In the genomic region with DNA sequence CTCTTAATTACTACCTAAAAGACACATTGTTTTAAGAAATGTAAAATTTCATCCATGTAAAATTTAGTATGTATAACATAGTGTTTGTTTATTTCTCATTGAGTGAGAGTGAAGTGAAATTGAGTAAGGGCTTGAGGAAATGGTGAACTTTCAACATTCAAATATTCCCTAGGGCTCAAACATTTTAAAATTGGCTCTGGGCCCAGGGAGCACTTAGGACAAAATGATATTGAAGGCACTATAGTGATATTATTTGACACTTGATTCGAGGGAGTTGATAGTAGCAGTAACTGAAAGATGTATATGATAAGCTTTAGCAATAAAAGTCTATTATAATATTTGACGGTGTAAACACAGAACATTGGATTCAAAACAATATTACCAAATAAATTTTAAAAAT, we compare ENCODE assay signal across 15 cellular contexts.
DNase-seq lines count a peak whose midpoint lies in the region; ATAC-seq and TF ChIP-seq lines count a peak whose summit lies in the region.
"Had no signal": no experiment of that assay in that cellular context is flagged by ENCODE, and none has a peak within 500 bp of the region (broad histone marks: within the 10 kb centered on the region; RNA-seq: fewer than 3 reads in every experiment).

No MANE protein-coding gene starts in this region.

- no peaks in the 10 kb centered on the region for H3K79me2 ChIP-seq in SK-N-SH (ENCODE audit: insufficient read depth)

- H3K27ac Mint-ChIP-seq in MCF 10A (ENCODE audit: low read depth, unreplicated experiment), result no peak overlapping the region
- no peak overlapping the region for H3K27ac Mint-ChIP-seq in natural killer cell
- H3K27ac Mint-ChIP-seq: CD4-positive, alpha-beta T cell had no signal

- 1% methylated on average over 2 of the region's 2 CpGs for WGBS in SK-N-SH (ENCODE audit: low lambda C conversion rate)
- 6% methylated on average over 2 of the region's 2 CpGs for WGBS in prostate gland

- TF ChIP-seq POLR2A in breast epithelium (IDR thresholded peaks at IDR 0.05) (no peak), prostate gland (IDR thresholded peaks at IDR 0.05) (no peak)

- H3K9me3 Mint-ChIP-seq in MCF 10A (ENCODE audit: unreplicated experiment), result no peaks in the 10 kb centered on the region
- peaks cover 13 to 14% of the 10 kb centered on the region in 2 donors for H3K9me3 Mint-ChIP-seq in natural killer cell

- no peaks in the 10 kb centered on the region for H3K4me1 ChIP-seq in breast epithelium
- peaks cover 0 to 10% of the 10 kb centered on the region in 2 experiments; a peak in 2 of 4 replicates for H3K4me1 ChIP-seq in SK-N-SH (ENCODE audit: control insufficient read depth in 1 of 2, insufficient read depth in 2 of 2, low read depth in 1 of 2, low read length in 1 of 2)
- H3K4me1 ChIP-seq in prostate gland (replicated peaks), result no peaks in the 10 kb centered on the region

- no peaks in the 10 kb centered on the region for H3F3A ChIP-seq in SK-N-SH (replicated peaks; ENCODE audit: insufficient read depth)

- H3K9me2 ChIP-seq in SK-N-SH, result no peaks in the 10 kb centered on the region

- H2AFZ ChIP-seq in SK-N-SH (ENCODE audit: low read depth), result no peak overlapping the region

- H4K20me1 ChIP-seq in SK-N-SH (ENCODE audit: insufficient read depth), result no peaks in the 10 kb centered on the region

- TF ChIP-seq EP300 in SK-N-SH (IDR thresholded peaks at IDR 0.05; ENCODE audit: borderline replicate concordance in 1 of 2, low read depth in 1 of 2, low read length in 1 of 2), result peak in 1 of 2 experiments; percentile 68; a peak in 1 of 4 replicates

- no peak overlapping the region for H3K9ac ChIP-seq in SK-N-SH

- H3K4me3 Mint-ChIP-seq in MCF 10A (ENCODE audit: unreplicated experiment), result no peak overlapping the region
- no peak overlapping the region for H3K4me3 Mint-ChIP-seq in natural killer cell
- H3K4me3 Mint-ChIP-seq: CD4-positive, alpha-beta T cell had no signal

- TF ChIP-seq CTCF in MCF 10A (IDR thresholded peaks at IDR 0.05; ENCODE audit: unreplicated experiment) (no peak), breast epithelium (IDR thresholded peaks at IDR 0.05) (no peak), SK-N-SH (IDR thresholded peaks at IDR 0.05) (no peak), natural killer cell (IDR thresholded peaks at IDR 0.05) (no peak), prostate gland (IDR thresholded peaks at IDR 0.05) (no peak)

- no TSS peak for BruUV-seq in MCF 10A (replicated peaks; lab: Mats Ljungman, UMichigan)

- POLR2A ChIA-PET in MCF 10A (lab: Yijun Ruan, JAX) (no interaction called here), SK-N-SH (lab: Yijun Ruan, JAX) (no interaction called here)

- no peaks in the 10 kb centered on the region for H3K27me3 ChIP-seq in breast epithelium
- H3K27me3 ChIP-seq in SK-N-SH (ENCODE audit: insufficient read depth), result no peaks in the 10 kb centered on the region
- H3K27me3 ChIP-seq in prostate gland (replicated peaks; ENCODE audit: insufficient read depth), result no peaks in the 10 kb centered on the region

- no peak for TF ChIP-seq RAD21 in SK-N-SH (IDR thresholded peaks at IDR 0.05; ENCODE audit: low read length)

- ATAC-seq in natural killer cell, result no peak

- DNase-seq in MCF 10A (ENCODE audit: unreplicated experiment), result peak; percentile 17
- no peak for DNase-seq in breast epithelium (ENCODE audit: low spot score in 2 of 2)
- peak; percentile 32 for DNase-seq in NCI-H128 (lab: John Stamatoyannopoulos, UW; ENCODE audit: unreplicated experiment)
- peak; percentile 70 for DNase-seq in SK-N-SH
- no peak for DNase-seq in KBM-7
- DNase-seq in natural killer cell, result no peak
- no peak for DNase-seq in GM03348 (ENCODE audit: low spot score)
- DNase-seq in prostate gland (ENCODE audit: low spot score), result no peak
- DNase-seq: AML-193; CD4-positive, alpha-beta T cell; EL; Karpas-422; NCI-H2227 treated with DMSO at 0.1 percent for 48 hours; NCI-H524 treated with DMSO at 0.1 percent for 48 hours had no signal

- H3K36me3 Mint-ChIP-seq in MCF 10A (ENCODE audit: insufficient read depth, unreplicated experiment), result no peaks in the 10 kb centered on the region
- H3K36me3 Mint-ChIP-seq in natural killer cell, result peaks cover 7% of the 10 kb centered on the region

- intact Hi-C loops in MCF 10A (cut with micrococcal nuclease), result no loop called here
- intact Hi-C loops in breast epithelium (cut with DNase I; ENCODE audit: low total_unique reads), result no loop called here
- intact Hi-C loops in natural killer cell (cut with micrococcal nuclease), result no loop called here
- intact Hi-C loops in prostate gland (cut with DNase I), result no loop called here

- in situ Hi-C loops in KBM-7 (cut with MboI; ENCODE audit: low pct_unique_long_range_greater_than_20kb, low sequenced_read_pairs), result no loop called here

- CTCF ChIA-PET in MCF 10A (lab: Yijun Ruan, JAX) (no interaction called here), SK-N-SH (lab: Yijun Ruan, JAX) (interaction anchor here (0.9 to 1.1 kb wide), 2 partner anchors 170 to 530 kb away, joined by 3 read pairs; no protein-coding TSS in a partner anchor)

- H3K27ac ChIP-seq in breast epithelium (no peak overlapping the region), SK-N-SH (ENCODE audit: low read depth in 2 of 2, low read length in 1 of 2) (peak overlapping the region in 1 of 2 experiments; percentile 89; a peak in 2 of 4 replicates), prostate gland (no peak overlapping the region)
- H3K27ac ChIP-seq: SK-N-MC had no signal

- H3K9me3 ChIP-seq in breast epithelium, result no peaks in the 10 kb centered on the region
- no peaks in the 10 kb centered on the region for H3K9me3 ChIP-seq in SK-N-SH
- H3K9me3 ChIP-seq in prostate gland, result no peaks in the 10 kb centered on the region

- no peaks in the 10 kb centered on the region for H3K4me1 Mint-ChIP-seq in MCF 10A (ENCODE audit: insufficient read depth, unreplicated experiment)
- no peaks in the 10 kb centered on the region for H3K4me1 Mint-ChIP-seq in natural killer cell

- H3K27me3 Mint-ChIP-seq in MCF 10A (ENCODE audit: insufficient read depth, unreplicated experiment), result no peaks in the 10 kb centered on the region
- H3K27me3 Mint-ChIP-seq in natural killer cell (ENCODE audit: low read depth in 2 of 2), result no peaks in the 10 kb centered on the region
- H3K27me3 Mint-ChIP-seq: CD4-positive, alpha-beta T cell had no signal

- H3K36me3 ChIP-seq in breast epithelium (no peaks in the 10 kb centered on the region), SK-N-SH (replicated peaks in 1 of 2; ENCODE audit: control insufficient read depth in 1 of 2, insufficient read depth in 2 of 2, low read length in 1 of 2) (no peaks in the 10 kb centered on the region), prostate gland (no peaks in the 10 kb centered on the region)

- H3K4me2 ChIP-seq in SK-N-SH, result no peak overlapping the region

- no peak overlapping the region for H3K4me3 ChIP-seq in breast epithelium
- no peak overlapping the region for H3K4me3 ChIP-seq in SK-N-SH (ENCODE audit: low read depth in 2 of 2, low read length in 1 of 2)
- no peak overlapping the region for H3K4me3 ChIP-seq in prostate gland
- H3K4me3 ChIP-seq: SK-N-MC had no signal

TF ChIP-seq in SK-N-SH, 30 proteins besides CTCF, POLR2A, EP300 and RAD21 (continues in another document):
- TF ChIP-seq FOXJ3 (CRISPR knock-in tag; IDR thresholded peaks at IDR 0.05) (no peak), GATA2 (CRISPR knock-in tag; IDR thresholded peaks at IDR 0.05) (peak; percentile 84), NRF1 (IDR thresholded peaks at IDR 0.05; ENCODE audit: low read depth, low read length) (no peak), SMC3 (IDR thresholded peaks at IDR 0.05; ENCODE audit: low read depth, low read length) (no peak)
- TF ChIP-seq, protein P1, sequence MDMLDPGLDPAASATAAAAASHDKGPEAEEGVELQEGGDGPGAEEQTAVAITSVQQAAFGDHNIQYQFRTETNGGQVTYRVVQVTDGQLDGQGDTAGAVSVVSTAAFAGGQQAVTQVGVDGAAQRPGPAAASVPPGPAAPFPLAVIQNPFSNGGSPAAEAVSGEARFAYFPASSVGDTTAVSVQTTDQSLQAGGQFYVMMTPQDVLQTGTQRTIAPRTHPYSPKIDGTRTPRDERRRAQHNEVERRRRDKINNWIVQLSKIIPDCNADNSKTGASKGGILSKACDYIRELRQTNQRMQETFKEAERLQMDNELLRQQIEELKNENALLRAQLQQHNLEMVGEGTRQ (IDR thresholded peaks at IDR 0.05; ENCODE audit: borderline replicate concordance, low read depth, low read length), result no peak
- TF ChIP-seq, protein P2, sequence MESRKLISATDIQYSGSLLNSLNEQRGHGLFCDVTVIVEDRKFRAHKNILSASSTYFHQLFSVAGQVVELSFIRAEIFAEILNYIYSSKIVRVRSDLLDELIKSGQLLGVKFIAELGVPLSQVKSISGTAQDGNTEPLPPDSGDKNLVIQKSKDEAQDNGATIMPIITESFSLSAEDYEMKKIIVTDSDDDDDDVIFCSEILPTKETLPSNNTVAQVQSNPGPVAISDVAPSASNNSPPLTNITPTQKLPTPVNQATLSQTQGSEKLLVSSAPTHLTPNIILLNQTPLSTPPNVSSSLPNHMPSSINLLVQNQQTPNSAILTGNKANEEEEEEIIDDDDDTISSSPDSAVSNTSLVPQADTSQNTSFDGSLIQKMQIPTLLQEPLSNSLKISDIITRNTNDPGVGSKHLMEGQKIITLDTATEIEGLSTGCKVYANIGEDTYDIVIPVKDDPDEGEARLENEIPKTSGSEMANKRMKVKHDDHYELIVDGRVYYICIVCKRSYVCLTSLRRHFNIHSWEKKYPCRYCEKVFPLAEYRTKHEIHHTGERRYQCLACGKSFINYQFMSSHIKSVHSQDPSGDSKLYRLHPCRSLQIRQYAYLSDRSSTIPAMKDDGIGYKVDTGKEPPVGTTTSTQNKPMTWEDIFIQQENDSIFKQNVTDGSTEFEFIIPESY (IDR thresholded peaks at IDR 0.05; ENCODE audit: borderline replicate concordance, low read depth), result no peak

Comparison
In these comparisons a context has a peak if more than half of its experiments do, and no peak if none do; other contexts are left out.
1. DNase-seq: peak in MCF 10A (single experiment), NCI-H128 (single experiment) and SK-N-SH (single experiment); none in breast epithelium (0 of 2), KBM-7 (single experiment), natural killer cell (single experiment), GM03348 (single experiment) and prostate gland (single experiment).